In the genomic region with DNA sequence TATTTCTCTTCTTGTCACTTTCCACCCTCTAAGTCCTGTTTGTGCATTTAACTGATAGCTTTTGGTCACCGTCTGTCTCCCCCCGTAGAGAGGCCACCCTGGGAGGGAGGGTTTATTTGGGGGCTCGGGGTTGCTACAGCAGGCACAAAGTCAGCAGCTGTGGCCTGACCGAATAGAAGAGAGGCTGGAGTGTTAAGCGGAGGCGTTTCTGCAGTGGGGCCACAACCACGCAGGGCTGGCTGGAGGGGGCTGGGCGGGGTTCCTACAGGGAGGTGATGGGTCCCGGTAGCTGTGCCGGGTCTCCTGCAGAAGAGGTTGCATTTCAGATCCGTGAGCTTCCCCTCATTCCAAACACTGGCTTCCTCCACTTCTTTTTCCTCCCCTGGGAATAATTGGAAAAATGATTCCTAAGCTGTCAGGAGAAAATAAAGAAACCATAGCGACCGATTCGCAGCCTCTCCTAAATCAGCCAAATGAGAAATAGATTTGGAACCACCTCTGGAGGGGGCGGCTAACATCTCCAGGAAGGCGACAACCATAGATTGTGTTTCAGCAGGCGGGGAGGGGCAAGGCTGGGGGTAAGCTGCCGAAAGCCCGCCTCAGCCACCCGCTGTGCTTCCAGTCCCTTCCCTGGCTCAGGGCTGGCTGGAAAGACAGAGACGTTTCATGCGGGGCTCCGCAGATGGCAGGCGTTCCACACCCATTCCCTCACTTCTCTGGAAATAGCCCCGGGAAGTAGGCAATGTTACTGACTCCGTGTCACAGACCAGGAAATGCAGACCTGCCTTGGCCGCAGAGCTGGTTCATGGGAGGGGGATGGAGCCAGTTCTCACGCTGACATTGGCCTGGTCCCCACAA, we compare ENCODE assay signal across 8 cellular contexts.
A peak's percentile ranks its signal among the peaks of the same experiment; 100 is the strongest.
DNase-seq lines count a peak whose midpoint lies in the region; ATAC-seq and TF ChIP-seq lines count a peak whose summit lies in the region.

No MANE protein-coding gene starts in this region.

- H3K9me3 ChIP-seq in iPS-20b (ENCODE audit: insufficient read depth, low read depth, low read length) (no peaks in the 10 kb centered on the region), gastrocnemius medialis (no peaks in the 10 kb centered on the region), BE2C (no peaks in the 10 kb centered on the region)

- peak overlapping the region; percentile 37 for H3K9ac ChIP-seq in iPS-20b (ENCODE audit: low read depth, low read length)

- POLR2A ChIA-PET in HEK293T (lab: Yijun Ruan, JAX) = interaction anchor here (1.1 kb wide), 1 partner anchor 13 kb away, joined by 3 read pairs; no protein-coding TSS in a partner anchor

- no peak overlapping the region for H3K27ac ChIP-seq in iPS-20b (ENCODE audit: low read length)
- peak overlapping the region; percentile 90 to 96 (median 94) for H3K27ac ChIP-seq in gastrocnemius medialis

- intact Hi-C loops in gastrocnemius medialis (cut with DNase I; ENCODE audit: low total_unique reads) = loop anchor here (1.0 to 5.0 kb wide), 2 partner anchors 125 to 202 kb away; a partner anchor contains a TSS

- H3K4me3 ChIP-seq in cardiac fibroblast (replicated peaks in 1 of 2; ENCODE audit: low read depth in 2 of 2, low read length in 2 of 2) (peak overlapping the region; percentile 4 to 26), iPS-20b (ENCODE audit: low read length) (peak overlapping the region; percentile 58; the same call in 1 of the 2 replicates), gastrocnemius medialis (peak overlapping the region; percentile 42 to 57 (median 48)), BE2C (ENCODE audit: low read depth, low read length) (no peak overlapping the region)

- peak; percentile 76 to 77 for ATAC-seq in gastrocnemius medialis
- ATAC-seq in GM18907 (IDR thresholded peaks at IDR 0.05; ENCODE audit: unreplicated experiment) = no peak

- CTCF ChIA-PET in HEK293T (lab: Yijun Ruan, JAX) = interaction anchor here (1.5 kb wide), 1 partner anchor 13 kb away, joined by 8 read pairs; no protein-coding TSS in a partner anchor

- H3K4me1 ChIP-seq in iPS-20b (ENCODE audit: insufficient read depth, low read length) (peaks cover 12% of the 10 kb centered on the region; the same call in 1 of the 2 replicates), gastrocnemius medialis (peaks cover 54 to 55% of the 10 kb centered on the region in 2 donors), BE2C (peaks cover 10% of the 10 kb centered on the region; the same call in 1 of the 2 replicates)

- no peaks in the 10 kb centered on the region for H3K36me3 ChIP-seq in iPS-20b (ENCODE audit: insufficient read depth, low read depth, low read length)
- H3K36me3 ChIP-seq in gastrocnemius medialis = no peaks in the 10 kb centered on the region
- no peaks in the 10 kb centered on the region for H3K36me3 ChIP-seq in BE2C

- peaks cover 38% of the 10 kb centered on the region for H3K27me3 ChIP-seq in iPS-20b (ENCODE audit: insufficient read depth, low read length)
- no peaks in the 10 kb centered on the region for H3K27me3 ChIP-seq in gastrocnemius medialis
- no peaks in the 10 kb centered on the region for H3K27me3 ChIP-seq in BE2C

- DNase-seq in HEK293T (ENCODE audit: extremely low spot score) (peak; percentile 51), cardiac fibroblast (ENCODE audit: low read depth in 2 of 2) (peak in 1 of 2 donors; percentile 37), gastrocnemius medialis (peak; percentile 75 to 90), BE2C (no peak), SK-N-DZ (ENCODE audit: low spot score) (no peak), middle frontal gyrus (ENCODE audit: extremely low spot score, low spot score) (no peak)

- in situ Hi-C loops in gastrocnemius medialis (cut with MboI; ENCODE audit: low sequenced_read_pairs in 4 of 4) = no loop called here

- TF ChIP-seq POLR2A in gastrocnemius medialis (IDR thresholded peaks at IDR 0.05) = peak; percentile 55 to 58

- TF ChIP-seq CTCF in cardiac fibroblast (IDR thresholded peaks at IDR 0.05; ENCODE audit: low read depth, low read length) (no peak), gastrocnemius medialis (IDR thresholded peaks at IDR 0.05 in 4 of 5, conservative IDR thresholded peaks at IDR 0.05 in 1 of 5) (no peak), BE2C (IDR thresholded peaks at IDR 0.05; ENCODE audit: low read depth, low read length) (no peak)

TF ChIP-seq in HEK293T, 16 proteins besides CTCF, POLR2A, EP300 and RAD21:
- no peak for TF ChIP-seq NFRKB (IDR thresholded peaks at IDR 0.05)
- TF ChIP-seq SUZ12 (IDR thresholded peaks at IDR 0.05) = no peak
- no peak for TF ChIP-seq ZNF384 (IDR thresholded peaks at IDR 0.05)
- no peak for TF ChIP-seq ELF4 (IDR thresholded peaks at IDR 0.05)
- TF ChIP-seq HDGF (IDR thresholded peaks at IDR 0.05; ENCODE audit: borderline replicate concordance) = no peak
- no peak for TF ChIP-seq TARDBP (IDR thresholded peaks at IDR 0.05)
- TF ChIP-seq FOXM1 (IDR thresholded peaks at IDR 0.05; ENCODE audit: borderline replicate concordance) = no peak
- no peak for TF ChIP-seq ARNT (IDR thresholded peaks at IDR 0.05)
- TF ChIP-seq FOXK2 (IDR thresholded peaks at IDR 0.05) = no peak
- TF ChIP-seq, protein P1, sequence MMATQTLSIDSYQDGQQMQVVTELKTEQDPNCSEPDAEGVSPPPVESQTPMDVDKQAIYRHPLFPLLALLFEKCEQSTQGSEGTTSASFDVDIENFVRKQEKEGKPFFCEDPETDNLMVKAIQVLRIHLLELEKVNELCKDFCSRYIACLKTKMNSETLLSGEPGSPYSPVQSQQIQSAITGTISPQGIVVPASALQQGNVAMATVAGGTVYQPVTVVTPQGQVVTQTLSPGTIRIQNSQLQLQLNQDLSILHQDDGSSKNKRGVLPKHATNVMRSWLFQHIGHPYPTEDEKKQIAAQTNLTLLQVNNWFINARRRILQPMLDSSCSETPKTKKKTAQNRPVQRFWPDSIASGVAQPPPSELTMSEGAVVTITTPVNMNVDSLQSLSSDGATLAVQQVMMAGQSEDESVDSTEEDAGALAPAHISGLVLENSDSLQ (IDR thresholded peaks at IDR 0.05) = no peak
- TF ChIP-seq SP1 (IDR thresholded peaks at IDR 0.05) = no peak
- TF ChIP-seq FOXA1 (IDR thresholded peaks at IDR 0.05) = no peak
- TF ChIP-seq L3MBTL2 (conservative IDR thresholded peaks at IDR 0.05) = no peak
- TF ChIP-seq BHLHE40 (IDR thresholded peaks at IDR 0.05; ENCODE audit: borderline replicate concordance) = no peak
- TF ChIP-seq CTBP1 (IDR thresholded peaks at IDR 0.05; ENCODE audit: borderline replicate concordance) = no peak
- no peak for TF ChIP-seq LEF1 (IDR thresholded peaks at IDR 0.05; ENCODE audit: borderline replicate concordance)

Comparison
In these comparisons a context has a peak if more than half of its experiments do, and no peak if none do; other contexts are left out.
1. DNase-seq: peak in HEK293T (single experiment) and gastrocnemius medialis (2 of 2); none in BE2C (single experiment), SK-N-DZ (single experiment) and middle frontal gyrus (single experiment).